In genomic region chr1:77300566-77300965, GRCh38 we compare ENCODE assay signal across 28 cellular contexts. TPM values are rescaled to one million over a fixed set of nuclear protein-coding genes. Genes with fewer than 3 reads are reported as not detected.
"Had no signal": no experiment of that assay in that cellular context is flagged by ENCODE, and none has a peak within 500 bp of the region (broad histone marks: within the 10 kb centered on the region; RNA-seq: fewer than 3 reads in every experiment).

No MANE protein-coding gene starts in this region.

- H3K4me3 Mint-ChIP-seq: natural killer cell; nephron; neural progenitor cell; stimulated activated effector memory CD8-positive, alpha-beta T cell treated with anti-CD3 and anti-CD28 coated beads, Interleukin-12 subunit alpha, Interleukin-12 subunit beta, amount 100 ng/mL, for 72 hours; stimulated activated naive B cell treated with anti-CD40 and anti-IgM and Interleukin-4, amounts not matched to agents 10 μg/mL and 1 μg/mL and 100 μg/mL, for 72 hours; stimulated activated naive CD8-positive, alpha-beta T cell treated with anti-CD3 and anti-CD28 coated beads, Interleukin-15, Interleukin-2, amounts not matched to agents 100 ng/mL and 50 ng/mL, for 24 hours; type B pancreatic cell had no signal

- ATAC-seq: natural killer cell; psoas muscle; right cardiac atrium; right lobe of liver; stimulated activated effector memory CD8-positive, alpha-beta T cell treated with anti-CD3 and anti-CD28 coated beads, Interleukin-12 subunit alpha, Interleukin-12 subunit beta, amount 100 ng/mL, for 72 hours; stimulated activated naive B cell treated with anti-CD40 and anti-IgM and Interleukin-4, amounts not matched to agents 10 μg/mL and 1 μg/mL and 100 μg/mL, for 72 hours; upper lobe of right lung had no signal

- H3K27ac Mint-ChIP-seq: natural killer cell; nephron; neural progenitor cell; progenitor cell of endocrine pancreas; stimulated activated effector memory CD8-positive, alpha-beta T cell treated with anti-CD3 and anti-CD28 coated beads, Interleukin-12 subunit alpha, Interleukin-12 subunit beta, amount 100 ng/mL, for 72 hours; stimulated activated naive B cell treated with anti-CD40 and anti-IgM and Interleukin-4, amounts not matched to agents 10 μg/mL and 1 μg/mL and 100 μg/mL, for 72 hours; stimulated activated naive CD8-positive, alpha-beta T cell treated with anti-CD3 and anti-CD28 coated beads, Interleukin-15, Interleukin-2, amounts not matched to agents 100 ng/mL and 50 ng/mL, for 24 hours; type B pancreatic cell had no signal

- DNase-seq: natural killer cell; occipital lobe; ovary; posterior cingulate gyrus; psoas muscle; right cardiac atrium; right lobe of liver; sigmoid colon; small intestine; stimulated activated CD4-positive, alpha-beta T cell treated with anti-CD3 and anti-CD28 coated beads, Interleukin-15, amount 100 ng/mL, for 24 hours; stimulated activated CD4-positive, alpha-beta T cell treated with anti-CD3 and anti-CD28 coated beads, Interleukin-2, amount 100 ng/mL, for 24 hours; stimulated activated CD4-positive, alpha-beta T cell treated with anti-CD3 and anti-CD28 coated beads, Interleukin-2, amount 100 ng/mL, for 48 hours; stimulated activated CD4-positive, alpha-beta T cell treated with anti-CD3 and anti-CD28 coated beads, Interleukin-4, amount 100 ng/mL, for 24 hours; stimulated activated naive B cell treated with anti-CD40 and anti-IgM and Interleukin-4, amounts not matched to agents 10 μg/mL and 1 μg/mL and 100 μg/mL, for 72 hours; stimulated activated naive CD4-positive, alpha-beta T cell treated with Interleukin-2 at 50 U/mL for 16 hours; stomach; tibial artery; transverse colon; upper lobe of right lung had no signal

- H3K36me3 Mint-ChIP-seq: neural progenitor cell; stimulated activated effector memory CD8-positive, alpha-beta T cell treated with anti-CD3 and anti-CD28 coated beads, Interleukin-12 subunit alpha, Interleukin-12 subunit beta, amount 100 ng/mL, for 72 hours; stimulated activated naive B cell treated with anti-CD40 and anti-IgM and Interleukin-4, amounts not matched to agents 10 μg/mL and 1 μg/mL and 100 μg/mL, for 72 hours; type B pancreatic cell had no signal

- H3K9me3 ChIP-seq: ovary, psoas muscle, right lobe of liver, sigmoid colon, thoracic aorta, tibial artery, transverse colon, upper lobe of right lung, vagina had no signal

- H3K4me3 ChIP-seq: neural progenitor cell, ovary, psoas muscle, right lobe of liver, sigmoid colon, stomach, thoracic aorta, tibial artery, transverse colon, upper lobe of right lung, vagina had no signal

- H3K4me1 ChIP-seq: neural progenitor cell, parathyroid adenoma, psoas muscle, right lobe of liver, sigmoid colon, stomach, tibial artery, transverse colon, upper lobe of right lung, vagina had no signal

- H3K27me3 Mint-ChIP-seq: progenitor cell of endocrine pancreas; stimulated activated naive CD8-positive, alpha-beta T cell treated with anti-CD3 and anti-CD28 coated beads, Interleukin-15, Interleukin-2, amounts not matched to agents 100 ng/mL and 50 ng/mL, for 24 hours; type B pancreatic cell had no signal

- H3K27me3 ChIP-seq: neural progenitor cell, ovary, right lobe of liver, sigmoid colon, stomach, tibial artery, transverse colon, upper lobe of right lung, vagina had no signal

- H3K27ac ChIP-seq: neural progenitor cell, ovary, parathyroid adenoma, psoas muscle, right lobe of liver, sigmoid colon, stomach, thoracic aorta, tibial artery, transverse colon, upper lobe of right lung, vagina had no signal

- H3K4me1 Mint-ChIP-seq: nephron; neural progenitor cell; stimulated activated effector memory CD8-positive, alpha-beta T cell treated with anti-CD3 and anti-CD28 coated beads, Interleukin-12 subunit alpha, Interleukin-12 subunit beta, amount 100 ng/mL, for 72 hours; stimulated activated naive B cell treated with anti-CD40 and anti-IgM and Interleukin-4, amounts not matched to agents 10 μg/mL and 1 μg/mL and 100 μg/mL, for 72 hours had no signal

- H3K36me3 ChIP-seq: neural progenitor cell, ovary, right lobe of liver, sigmoid colon, stomach, thoracic aorta, transverse colon, upper lobe of right lung, vagina had no signal

- H3K9me3 Mint-ChIP-seq: natural killer cell; stimulated activated effector memory CD8-positive, alpha-beta T cell treated with anti-CD3 and anti-CD28 coated beads, Interleukin-12 subunit alpha, Interleukin-12 subunit beta, amount 100 ng/mL, for 72 hours; stimulated activated naive CD8-positive, alpha-beta T cell treated with anti-CD3 and anti-CD28 coated beads, Interleukin-15, Interleukin-2, amounts not matched to agents 100 ng/mL and 50 ng/mL, for 24 hours; type B pancreatic cell had no signal

RNA-seq across cellular contexts. Expression of gene AK5, which starts 18.7 kb away (rescaled TPM):
- total RNA-seq: upper lobe of right lung had no signal
